In the genomic region with DNA sequence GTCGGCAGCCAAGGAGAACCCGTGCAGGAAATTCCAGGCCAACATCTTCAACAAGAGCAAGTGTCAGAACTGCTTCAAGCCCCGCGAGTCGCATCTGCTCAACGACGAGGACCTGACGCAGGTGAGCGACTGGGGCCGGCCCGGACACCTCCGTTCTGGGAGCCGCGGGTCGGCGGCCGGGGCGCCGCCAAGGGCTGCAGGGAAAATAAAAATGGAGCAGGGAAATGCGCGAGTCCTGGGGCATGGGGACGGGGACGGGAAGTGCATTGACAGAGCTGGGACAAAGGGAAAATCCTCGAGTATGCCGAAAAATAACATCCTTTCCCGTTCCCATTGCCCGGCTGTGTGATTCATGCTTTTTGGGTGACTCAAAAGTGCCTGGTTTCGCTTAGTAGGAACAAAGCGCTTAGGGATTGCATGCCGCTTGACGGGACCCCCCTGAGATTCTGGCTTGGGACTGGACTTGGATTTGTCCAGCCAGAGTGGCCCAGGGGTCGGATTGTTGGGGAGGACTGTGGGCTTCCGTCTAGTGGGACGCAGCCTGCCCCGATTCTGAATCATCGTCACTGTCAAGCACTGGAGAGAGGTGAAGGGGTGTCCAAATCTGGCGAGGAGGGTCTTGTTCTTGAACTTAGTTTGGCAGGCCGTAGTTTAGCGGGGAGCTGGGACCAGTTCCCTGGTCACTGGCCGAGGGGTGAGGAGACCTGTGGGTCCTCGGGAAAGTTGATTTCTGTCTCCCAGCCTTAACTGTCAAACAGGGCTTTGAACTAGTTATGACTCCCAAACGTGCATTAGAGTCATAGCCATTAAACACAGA, we compare ENCODE assay signal across 8 cellular contexts. TPM values are rescaled to one million over a fixed set of nuclear protein-coding genes. Genes with fewer than 3 reads are reported as not detected.
DNase-seq lines count a peak whose midpoint lies in the region; TF ChIP-seq lines count a peak whose summit lies in the region.

No MANE protein-coding gene starts in this region.

- H3K27ac Mint-ChIP-seq in activated naive CD8-positive, alpha-beta T cell treated with anti-CD3 and anti-CD28 coated beads for 36 hours, result peak overlapping the region; percentile 76

- TF ChIP-seq CTCF in GM06990 (IDR thresholded peaks at IDR 0.05; ENCODE audit: insufficient read depth, low read length, poor library complexity, severe bottlenecking) (no peak), Loucy (conservative IDR thresholded peaks at IDR 0.05; ENCODE audit: low read length) (no peak)

- H3K9me2 ChIP-seq in Loucy (replicated peaks; ENCODE audit: low read depth, low read length), result no peaks in the 10 kb centered on the region

- H3K9me3 Mint-ChIP-seq in activated naive CD8-positive, alpha-beta T cell treated with anti-CD3 and anti-CD28 coated beads for 36 hours, result no peaks in the 10 kb centered on the region

- H3K4me1 ChIP-seq in Loucy (ENCODE audit: insufficient read depth, low read length, poor library complexity, severe bottlenecking) (peaks cover 49% of the 10 kb centered on the region), iPS-15b (ENCODE audit: control insufficient read depth, insufficient read depth, low read length) (peaks cover 15% of the 10 kb centered on the region), skeletal muscle satellite cell (ENCODE audit: control insufficient read depth, insufficient read depth, low read length) (peaks cover 43% of the 10 kb centered on the region)

- H3K4me2 ChIP-seq in Loucy (ENCODE audit: low read depth, low read length, poor library complexity, severe bottlenecking), result peak overlapping the region; percentile 98
- peak overlapping the region; percentile 89 for H3K4me2 ChIP-seq in skeletal muscle satellite cell (ENCODE audit: low read length)

- H3K79me2 ChIP-seq in Loucy (ENCODE audit: insufficient read depth, low read length), result peaks cover 55% of the 10 kb centered on the region

- DNase-seq in GM06990 (ENCODE audit: extremely low read depth, insufficient read length), result no peak
- DNase-seq in activated naive CD8-positive, alpha-beta T cell treated with anti-CD3 and anti-CD28 coated beads for 36 hours, result peak; percentile 38
- DNase-seq in occipital lobe (lab: John Stamatoyannopoulos, UW), result no peak
- no peak for DNase-seq in NCI-H1930 (lab: John Stamatoyannopoulos, UW)
- DNase-seq in epidermal melanocyte (ENCODE audit: insufficient read length, low spot score), result no peak

- peak overlapping the region; percentile 82 for H3K9ac ChIP-seq in Loucy (ENCODE audit: low read depth, low read length, poor library complexity, severe bottlenecking)
- H3K9ac ChIP-seq in iPS-15b (ENCODE audit: low read depth, low read length), result peak overlapping the region; percentile 41
- H3K9ac ChIP-seq in skeletal muscle satellite cell (ENCODE audit: low read depth, low read length), result peak overlapping the region; percentile 92

- H3K4me3 Mint-ChIP-seq in activated naive CD8-positive, alpha-beta T cell treated with anti-CD3 and anti-CD28 coated beads for 36 hours, result peak overlapping the region; percentile 94

- H3K4me3 ChIP-seq in GM06990 (replicated peaks; ENCODE audit: low read depth, low read length), result peak overlapping the region; percentile 69
- H3K4me3 ChIP-seq in Loucy (ENCODE audit: low read length, poor library complexity, severe bottlenecking), result peak overlapping the region; percentile 80
- H3K4me3 ChIP-seq in iPS-15b (ENCODE audit: low read depth, low read length), result peak overlapping the region; percentile 85
- H3K4me3 ChIP-seq in skeletal muscle satellite cell (ENCODE audit: low read length), result peak overlapping the region; percentile 87

- no peaks in the 10 kb centered on the region for H3K27me3 ChIP-seq in GM06990 (replicated peaks; ENCODE audit: control insufficient read depth, insufficient read depth, low read length)
- H3K27me3 ChIP-seq in Loucy (ENCODE audit: insufficient read depth, low read length, poor library complexity, severe bottlenecking), result no peaks in the 10 kb centered on the region
- peaks cover 9% of the 10 kb centered on the region for H3K27me3 ChIP-seq in iPS-15b (ENCODE audit: control insufficient read depth, insufficient read depth, low read length)
- no peaks in the 10 kb centered on the region for H3K27me3 ChIP-seq in skeletal muscle satellite cell (ENCODE audit: control insufficient read depth, insufficient read depth, low read length)

- no peaks in the 10 kb centered on the region for H3K9me3 ChIP-seq in Loucy (ENCODE audit: insufficient read depth, low read depth, low read length)
- no peaks in the 10 kb centered on the region for H3K9me3 ChIP-seq in iPS-15b (ENCODE audit: control insufficient read depth, insufficient read depth, low read length)
- no peaks in the 10 kb centered on the region for H3K9me3 ChIP-seq in skeletal muscle satellite cell (replicated peaks; ENCODE audit: low read length)

- H4K20me1 ChIP-seq in Loucy (ENCODE audit: insufficient read depth, low read length, poor library complexity, severe bottlenecking), result peaks cover 48% of the 10 kb centered on the region

- H3K4me1 Mint-ChIP-seq in activated naive CD8-positive, alpha-beta T cell treated with anti-CD3 and anti-CD28 coated beads for 36 hours, result peaks cover 51% of the 10 kb centered on the region

- 0 out of 2 replicates have a peak, but pooled peaks cover 5% of the 10 kb centered on the region for H3F3A ChIP-seq in Loucy (ENCODE audit: low read depth)

- H3K36me3 ChIP-seq in GM06990 (ENCODE audit: control insufficient read depth, insufficient read depth, low read length) (no peaks in the 10 kb centered on the region), Loucy (ENCODE audit: insufficient read depth, low read length) (no peaks in the 10 kb centered on the region), iPS-15b (ENCODE audit: control insufficient read depth, insufficient read depth, low read length) (no peaks in the 10 kb centered on the region), skeletal muscle satellite cell (ENCODE audit: insufficient read depth, low read length) (peaks cover 11% of the 10 kb centered on the region)

- no peaks in the 10 kb centered on the region for H3K36me3 Mint-ChIP-seq in activated naive CD8-positive, alpha-beta T cell treated with anti-CD3 and anti-CD28 coated beads for 36 hours

- H2AFZ ChIP-seq in Loucy (ENCODE audit: low read length), result no peak overlapping the region

- no peaks in the 10 kb centered on the region for H3K27me3 Mint-ChIP-seq in activated naive CD8-positive, alpha-beta T cell treated with anti-CD3 and anti-CD28 coated beads for 36 hours

RNA-seq across cellular contexts. Expression of gene MPRIP, which starts 0.8 kb away (rescaled TPM):
- 100 to 1,000 TPM; 130 to 143 TPM for total RNA-seq in activated naive CD8-positive, alpha-beta T cell treated with anti-CD3 and anti-CD28 coated beads for 36 hours
- 86.2 and 103 TPM in 2 replicates for total RNA-seq in skeletal muscle satellite cell (2012; rRNA removed)
- total RNA-seq in occipital lobe, result 126 TPM

Comparison
In these comparisons a context has a peak if more than half of its experiments do, and no peak if none do; other contexts are left out.
1. H3K9ac ChIP-seq: peak in every context shown above with its lines; median percentile 92 in skeletal muscle satellite cell; 82 in Loucy; 41 in iPS-15b.